Comparison of ENCODE assay signal across 1 cellular context in the genomic region with DNA sequence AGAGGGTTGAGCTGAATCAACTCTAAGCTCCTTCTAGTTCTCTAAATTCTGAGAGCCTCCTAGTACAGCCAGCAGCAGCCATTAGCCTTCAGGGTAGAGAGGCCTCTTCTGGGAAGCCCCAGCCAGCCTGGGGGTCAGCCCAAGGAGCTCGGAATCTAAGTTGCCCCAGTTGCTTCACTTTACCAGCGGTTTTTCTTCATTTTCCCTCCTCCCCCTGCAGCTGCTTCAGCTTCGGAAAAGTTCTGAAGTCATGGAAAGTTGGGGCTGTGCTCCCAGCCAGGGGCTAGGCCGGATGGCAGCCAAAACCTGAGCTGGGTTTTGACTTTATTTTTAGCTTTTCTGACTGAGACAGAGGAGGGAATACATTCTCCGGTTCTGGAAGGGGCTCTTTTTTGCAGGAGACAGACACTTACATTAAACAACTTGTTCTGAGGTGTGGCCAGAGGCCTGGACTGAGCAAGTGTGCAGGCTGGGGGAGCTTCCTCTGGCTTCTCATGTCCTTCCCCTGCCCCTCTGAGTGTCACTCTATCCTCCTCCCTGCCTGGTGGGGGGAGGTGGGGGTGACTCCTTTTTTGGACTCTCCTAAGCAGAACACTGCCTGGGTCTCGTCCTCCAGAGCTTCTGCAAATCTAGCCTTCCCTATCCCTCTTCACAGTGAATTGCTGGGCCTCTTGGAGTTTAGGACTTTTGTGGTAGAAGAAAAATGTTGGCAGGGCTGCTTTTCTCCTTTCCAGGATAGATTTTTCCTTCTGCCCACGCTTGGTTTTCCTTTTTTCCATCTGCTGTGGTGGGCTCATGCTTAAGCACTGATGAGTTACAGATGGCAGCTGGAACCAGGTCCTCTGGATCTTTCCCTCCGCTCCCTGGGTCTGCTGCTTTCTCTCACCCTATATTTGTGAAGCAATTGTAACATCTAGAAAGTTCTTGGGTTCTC.
TF ChIP-seq lines count a peak whose summit lies in the region.

No MANE protein-coding gene starts in this region.

TF ChIP-seq in endothelial cell of umbilical vein, 7 proteins besides CTCF, POLR2A, EP300 and RAD21:
- no peak for TF ChIP-seq EZH2 (IDR thresholded peaks at IDR 0.05; ENCODE audit: borderline replicate concordance, low read depth, low read length, severe bottlenecking)
- TF ChIP-seq JUN (IDR thresholded peaks at IDR 0.05; ENCODE audit: borderline replicate concordance, insufficient read depth, insufficient read length, low read depth) = no peak
- peak; percentile 12 for TF ChIP-seq POLR2AphosphoS5 (IDR thresholded peaks at IDR 0.05; ENCODE audit: insufficient read depth, low read depth, low read length)
